11 cellular contexts compared by ENCODE assay signal in genomic region chr6:129448965-129449364, GRCh38.
A peak's percentile ranks its signal among the peaks of the same experiment; 100 is the strongest.
DNase-seq lines count a peak whose midpoint lies in the region; ATAC-seq and TF ChIP-seq lines count a peak whose summit lies in the region.
"Had no signal": no experiment of that assay in that cellular context is flagged by ENCODE, and none has a peak within 500 bp of the region (broad histone marks: within the 10 kb centered on the region; RNA-seq: fewer than 3 reads in every experiment).

No MANE protein-coding gene starts in this region.

- H3K36me3 Mint-ChIP-seq in activated CD8-positive, alpha-beta memory T cell treated with anti-CD3 and anti-CD28 coated beads, Interleukin-2, amount 10 ng/mL, durations not matched to agents 7 days and 5 days: peaks cover 9% of the 10 kb centered on the region
- peaks cover 1% of the 10 kb centered on the region for H3K36me3 Mint-ChIP-seq in activated naive CD8-positive, alpha-beta T cell treated with anti-CD3 and anti-CD28 coated beads, Interleukin-2, amount 50 U/mL, for 24 hours (ENCODE audit: low read depth)

- H3K27me3 Mint-ChIP-seq in activated CD8-positive, alpha-beta memory T cell treated with anti-CD3 and anti-CD28 coated beads, Interleukin-2, amount 10 ng/mL, durations not matched to agents 7 days and 5 days: peaks cover 17% of the 10 kb centered on the region
- H3K27me3 Mint-ChIP-seq in activated naive CD8-positive, alpha-beta T cell treated with anti-CD3 and anti-CD28 coated beads, Interleukin-2, amount 50 U/mL, for 24 hours: no peaks in the 10 kb centered on the region

- CTCF ChIA-PET in activated CD8-positive, alpha-beta memory T cell treated with anti-CD3 and anti-CD28 coated beads, Interleukin-2, amount 10 ng/mL, durations not matched to agents 7 days and 5 days (lab: Charles Lee): no interaction called here

- no peak overlapping the region for H3K27ac ChIP-seq in psoas muscle
- no peak overlapping the region for H3K27ac ChIP-seq in right atrium auricular region
- H3K27ac ChIP-seq in tibial artery: no peak overlapping the region
- H3K27ac ChIP-seq: left lung, vagina had no signal

- H3K36me3 ChIP-seq in psoas muscle (ENCODE audit: insufficient read depth in 1 of 2, low read depth in 1 of 2) (peaks cover 0 to 12% of the 10 kb centered on the region in 2 donors), right atrium auricular region (peaks cover 26% of the 10 kb centered on the region), tibial artery (peaks cover 0 to 15% (median under 1%) of the 10 kb centered on the region in 3 donors)
- H3K36me3 ChIP-seq: left lung, vagina had no signal

- intact Hi-C loops in psoas muscle (cut with DNase I): no loop called here
- intact Hi-C loops in tibial artery (cut with DNase I; ENCODE audit: low total_unique reads): no loop called here

- no peak overlapping the region for H3K4me3 ChIP-seq in psoas muscle
- no peak overlapping the region for H3K4me3 ChIP-seq in right atrium auricular region
- H3K4me3 ChIP-seq in tibial artery: no peak overlapping the region
- H3K4me3 ChIP-seq: left lung, vagina had no signal

- no peak overlapping the region for H3K4me3 Mint-ChIP-seq in activated CD8-positive, alpha-beta memory T cell treated with anti-CD3 and anti-CD28 coated beads, Interleukin-2, amount 10 ng/mL, durations not matched to agents 7 days and 5 days
- no peak overlapping the region for H3K4me3 Mint-ChIP-seq in activated naive CD8-positive, alpha-beta T cell treated with anti-CD3 and anti-CD28 coated beads, Interleukin-2, amount 50 U/mL, for 24 hours

- no peak for DNase-seq in activated CD8-positive, alpha-beta memory T cell treated with anti-CD3 and anti-CD28 coated beads, Interleukin-2, amount 10 ng/mL, durations not matched to agents 7 days and 5 days
- DNase-seq in activated CD8-positive, alpha-beta memory T cell treated with anti-CD3 and anti-CD28 coated beads, Interleukin-2, amount 50 U/mL, for 4 hours: no peak
- DNase-seq in activated naive CD8-positive, alpha-beta T cell treated with anti-CD3 and anti-CD28 coated beads, Interleukin-2, amount 50 U/mL, for 24 hours: no peak
- DNase-seq in psoas muscle (no peak), right atrium auricular region (ENCODE audit: low spot score) (no peak), tibial artery (no peak)
- DNase-seq: left lung, NCI-H187 had no signal

- H3K4me1 ChIP-seq in psoas muscle (no peaks in the 10 kb centered on the region), right atrium auricular region (no peaks in the 10 kb centered on the region), tibial artery (no peaks in the 10 kb centered on the region)
- H3K4me1 ChIP-seq: left lung, vagina had no signal

- TF ChIP-seq CTCF in psoas muscle (IDR thresholded peaks at IDR 0.05): no peak
- TF ChIP-seq CTCF in right atrium auricular region (IDR thresholded peaks at IDR 0.05): no peak
- no peak for TF ChIP-seq CTCF in tibial artery (IDR thresholded peaks at IDR 0.05)

- H3K27me3 ChIP-seq in psoas muscle (ENCODE audit: insufficient read depth in 3 of 3, low read length in 2 of 3) (no peaks in the 10 kb centered on the region), right atrium auricular region (no peaks in the 10 kb centered on the region), tibial artery (no peaks in the 10 kb centered on the region)
- H3K27me3 ChIP-seq: left lung, vagina had no signal

- H3K9me3 ChIP-seq in psoas muscle: no peaks in the 10 kb centered on the region
- no peaks in the 10 kb centered on the region for H3K9me3 ChIP-seq in right atrium auricular region
- H3K9me3 ChIP-seq in tibial artery: no peaks in the 10 kb centered on the region
- H3K9me3 ChIP-seq: left lung, vagina had no signal

- H3K27ac Mint-ChIP-seq in activated CD8-positive, alpha-beta memory T cell treated with anti-CD3 and anti-CD28 coated beads, Interleukin-2, amount 10 ng/mL, durations not matched to agents 7 days and 5 days: no peak overlapping the region
- peak overlapping the region; percentile 81 for H3K27ac Mint-ChIP-seq in activated naive CD8-positive, alpha-beta T cell treated with anti-CD3 and anti-CD28 coated beads, Interleukin-2, amount 50 U/mL, for 24 hours

- H3K9me3 Mint-ChIP-seq in activated CD8-positive, alpha-beta memory T cell treated with anti-CD3 and anti-CD28 coated beads, Interleukin-2, amount 10 ng/mL, durations not matched to agents 7 days and 5 days (ENCODE audit: low read depth): peaks cover 2% of the 10 kb centered on the region
- H3K9me3 Mint-ChIP-seq in activated naive CD8-positive, alpha-beta T cell treated with anti-CD3 and anti-CD28 coated beads, Interleukin-2, amount 50 U/mL, for 24 hours: peaks cover 6% of the 10 kb centered on the region

- ATAC-seq in activated CD8-positive, alpha-beta memory T cell treated with anti-CD3 and anti-CD28 coated beads, Interleukin-2, amount 10 ng/mL, durations not matched to agents 7 days and 5 days: peak; percentile 90
- ATAC-seq in GM21526 (IDR thresholded peaks at IDR 0.05; ENCODE audit: low FRiP score, unreplicated experiment): peak; percentile 100
- peak; percentile 99 for ATAC-seq in HG03103 (IDR thresholded peaks at IDR 0.05; ENCODE audit: low read depth, unreplicated experiment)
- peak; percentile 81 for ATAC-seq in activated naive CD8-positive, alpha-beta T cell treated with anti-CD3 and anti-CD28 coated beads, Interleukin-2, amount 50 U/mL, for 24 hours
- no peak for ATAC-seq in psoas muscle
- ATAC-seq: left lung had no signal

- peaks cover 24% of the 10 kb centered on the region for H3K4me1 Mint-ChIP-seq in activated CD8-positive, alpha-beta memory T cell treated with anti-CD3 and anti-CD28 coated beads, Interleukin-2, amount 10 ng/mL, durations not matched to agents 7 days and 5 days
- H3K4me1 Mint-ChIP-seq in activated naive CD8-positive, alpha-beta T cell treated with anti-CD3 and anti-CD28 coated beads, Interleukin-2, amount 50 U/mL, for 24 hours: peaks cover 93% of the 10 kb centered on the region

Comparison
In these comparisons a context has a peak if more than half of its experiments do, and no peak if none do; other contexts are left out.
1. ATAC-seq: peak in activated CD8-positive, alpha-beta memory T cell treated with anti-CD3 and anti-CD28 coated beads, Interleukin-2, amount 10 ng/mL, durations not matched to agents 7 days and 5 days (single experiment), GM21526 (single experiment), HG03103 (single experiment) and activated naive CD8-positive, alpha-beta T cell treated with anti-CD3 and anti-CD28 coated beads, Interleukin-2, amount 50 U/mL, for 24 hours (single experiment); none in psoas muscle (0 of 4).